In genomic region chr3:128787256-128788253, GRCh38 we compare ENCODE assay signal across 8 cellular contexts.
DNase-seq lines count a peak whose midpoint lies in the region; ATAC-seq, FAIRE-seq and TF ChIP-seq lines count a peak whose summit lies in the region.

No MANE protein-coding gene starts in this region.

- H2BK5ac ChIP-seq in neuronal stem cell (ENCODE audit: low read length) = no peak overlapping the region

- no peak overlapping the region for H2BK15ac ChIP-seq in neuronal stem cell (ENCODE audit: low read length)

- H3K4ac ChIP-seq in neuronal stem cell (ENCODE audit: low read length) = no peak overlapping the region

- H3F3A ChIP-seq in smooth muscle cell (ENCODE audit: low read depth) = peaks cover 12% of the 10 kb centered on the region

- H3K79me2 ChIP-seq in endothelial cell of umbilical vein (ENCODE audit: control insufficient read depth, insufficient read depth, low read length) = peaks cover 95% of the 10 kb centered on the region
- peaks cover 100% of the 10 kb centered on the region for H3K79me2 ChIP-seq in smooth muscle cell (ENCODE audit: low read depth)

- no peak overlapping the region for H2AK5ac ChIP-seq in neuronal stem cell (ENCODE audit: low read depth, low read length)

- 79% methylated on average over 12 of the region's 12 CpGs for WGBS in smooth muscle cell (ENCODE audit: low lambda C conversion rate)
- no CpG with 5 or more reads among the region's 12 CpGs for WGBS in neuronal stem cell (ENCODE audit: extremely low coverage in 2 of 2, insufficient read length in 2 of 2, insufficient replicate concordance in 1 of 2), 2 donors
- WGBS in tibial nerve, 2 donors = 86 to 87% methylated on average over 12 of the region's 12 CpGs

- no peak overlapping the region for H3K14ac ChIP-seq in neuronal stem cell (ENCODE audit: low read length)

- TF ChIP-seq CTCF in GM10248 (IDR thresholded peaks at IDR 0.05; ENCODE audit: control extremely low read depth, extremely low read depth, low read depth, missing control alignments) (no peak), endothelial cell of umbilical vein (IDR thresholded peaks at IDR 0.05; ENCODE audit: extremely low read depth in 1 of 2, insufficient read depth in 1 of 2, low read depth in 1 of 2, low read length in 2 of 2) (peak in 1 of 2 donors; percentile 24), smooth muscle cell (IDR thresholded peaks at IDR 0.05; ENCODE audit: borderline replicate concordance, insufficient read depth, poor library complexity, severe bottlenecking) (peak; percentile 25), tibial nerve (IDR thresholded peaks at IDR 0.05) (peak in 1 of 5 experiments; percentile 28)

- no peak overlapping the region for H2BK12ac ChIP-seq in neuronal stem cell (ENCODE audit: low read length)

- H3K9me3 ChIP-seq in endothelial cell of umbilical vein (replicated peaks; ENCODE audit: control insufficient read depth, insufficient read depth, low read length) (no peaks in the 10 kb centered on the region), smooth muscle cell (replicated peaks; ENCODE audit: low read depth) (no peaks in the 10 kb centered on the region), neuronal stem cell (replicated peaks in 1 of 2; ENCODE audit: control insufficient read depth in 2 of 2, insufficient read depth in 1 of 2, low read depth in 1 of 2, low read length in 2 of 2) (no peaks in the 10 kb centered on the region), tibial nerve (no peaks in the 10 kb centered on the region)

- no peak for TF ChIP-seq POLR2A in endothelial cell of umbilical vein (IDR thresholded peaks at IDR 0.05; ENCODE audit: low read depth, low read length)
- TF ChIP-seq POLR2A in tibial nerve (IDR thresholded peaks at IDR 0.05) = no peak

- H3K27me3 ChIP-seq in endothelial cell of umbilical vein (ENCODE audit: control insufficient read depth in 2 of 2, insufficient read depth in 2 of 2, low read length in 2 of 2) (no peaks in the 10 kb centered on the region), smooth muscle cell (ENCODE audit: low read depth) (no peaks in the 10 kb centered on the region), neuronal stem cell (ENCODE audit: control insufficient read depth in 3 of 3, insufficient read depth in 3 of 3, low read depth in 1 of 3, low read length in 3 of 3) (no peaks in the 10 kb centered on the region), tibial nerve (no peaks in the 10 kb centered on the region)

- dilution Hi-C loops in endothelial cell of umbilical vein (cut with MboI; ENCODE audit: extremely low pct_ligation_motif_present, low sequenced_read_pairs) = no loop called here

- ATAC-seq in HG03280 (IDR thresholded peaks at IDR 0.05; ENCODE audit: unreplicated experiment) (peak; percentile 43), GM21723 (IDR thresholded peaks at IDR 0.05; ENCODE audit: unreplicated experiment) (no peak)

- H2BK120ac ChIP-seq in neuronal stem cell (ENCODE audit: low read depth, low read length) = no peak overlapping the region

- peak; percentile 8 for FAIRE-seq in endothelial cell of umbilical vein (lab: Jason Lieb, UNC)

- H4K91ac ChIP-seq in neuronal stem cell (ENCODE audit: low read depth, low read length, poor library complexity) = no peak overlapping the region

- H3K4me1 ChIP-seq in endothelial cell of umbilical vein (ENCODE audit: control insufficient read depth, extremely low read depth, insufficient read depth, low read length) (peaks cover 17% of the 10 kb centered on the region), smooth muscle cell (ENCODE audit: low read depth) (peaks cover 3% of the 10 kb centered on the region), neuronal stem cell (ENCODE audit: control insufficient read depth in 2 of 2, insufficient read depth in 1 of 2, low read depth in 1 of 2, low read length in 2 of 2) (no peaks in the 10 kb centered on the region), tibial nerve (peaks cover 0 to 87% (median 33%) of the 10 kb centered on the region in 4 donors)

- no peak overlapping the region for H3K18ac ChIP-seq in neuronal stem cell (ENCODE audit: low read length)

- H2AFZ ChIP-seq in endothelial cell of umbilical vein (ENCODE audit: low read depth, low read length) = no peak overlapping the region
- H2AFZ ChIP-seq in smooth muscle cell (ENCODE audit: low read depth) = no peak overlapping the region
- H2AFZ ChIP-seq in neuronal stem cell (ENCODE audit: low read length) = no peak overlapping the region

- H3K27ac ChIP-seq in endothelial cell of umbilical vein (ENCODE audit: insufficient read depth, low read depth, low read length) (no peak overlapping the region), smooth muscle cell (ENCODE audit: low read depth) (peak overlapping the region; percentile 38), neuronal stem cell (replicated peaks; ENCODE audit: low read length) (no peak overlapping the region), tibial nerve (peak overlapping the region in 1 of 4 donors; percentile 10)

- DNase-seq in GM10248 (ENCODE audit: extremely low spot score) (peak; percentile 37), T follicular helper cell (ENCODE audit: low read depth) (peak; percentile 17), endothelial cell of umbilical vein (ENCODE audit: low read depth, low spot score) (no peak), smooth muscle cell (lab: John Stamatoyannopoulos, UW; ENCODE audit: unreplicated experiment) (no peak), neuronal stem cell (ENCODE audit: low spot score) (no peak), tibial nerve (ENCODE audit: low spot score in 2 of 2) (no peak)

- no peaks in the 10 kb centered on the region for H3K79me1 ChIP-seq in neuronal stem cell (ENCODE audit: low read depth, low read length)

- H4K20me1 ChIP-seq in endothelial cell of umbilical vein (replicated peaks; ENCODE audit: control insufficient read depth, extremely low read depth, insufficient read depth, low read length) = peaks cover 6% of the 10 kb centered on the region
- H4K20me1 ChIP-seq in smooth muscle cell (ENCODE audit: low read depth) = peaks cover 100% of the 10 kb centered on the region

- H3K4me3 ChIP-seq in endothelial cell of umbilical vein (replicated peaks in 1 of 3; ENCODE audit: insufficient read depth in 1 of 3, low read depth in 1 of 3, low read length in 3 of 3) (no peak overlapping the region), smooth muscle cell (no peak overlapping the region), neuronal stem cell (ENCODE audit: low read length in 2 of 2) (no peak overlapping the region), tibial nerve (no peak overlapping the region)

- TF ChIP-seq EP300 in tibial nerve (IDR thresholded peaks at IDR 0.05) = no peak

- CTCF ChIA-PET in GM10248 (lab: Yijun Ruan, JAX) (interaction anchor here (0.6 to 7.4 kb wide), 14 partner anchors 8 to 170 kb away, joined by 3 to 66 read pairs (median 4); no protein-coding TSS in a partner anchor), endothelial cell of umbilical vein (lab: Charles Lee) (interaction anchor here (0.7 to 1.8 kb wide), 4 partner anchors 58 to 170 kb away, joined by 3 to 8 read pairs (median 3); no protein-coding TSS in a partner anchor)

- no peaks in the 10 kb centered on the region for H3K9me1 ChIP-seq in endothelial cell of umbilical vein (replicated peaks; ENCODE audit: control insufficient read depth, extremely low read depth, insufficient read depth, low read length)

- H3K9ac ChIP-seq in endothelial cell of umbilical vein (replicated peaks; ENCODE audit: extremely low read depth, insufficient read depth, low read length) (no peak overlapping the region), smooth muscle cell (ENCODE audit: low read depth) (no peak overlapping the region), neuronal stem cell (ENCODE audit: low read depth, low read length, poor library complexity) (no peak overlapping the region)

- H3K4me2 ChIP-seq in endothelial cell of umbilical vein (ENCODE audit: insufficient read depth, low read length) (no peak overlapping the region), smooth muscle cell (peak overlapping the region; percentile 12), neuronal stem cell (ENCODE audit: insufficient read depth, low read length, poor library complexity, severe bottlenecking) (no peak overlapping the region)

- POLR2A ChIA-PET in GM10248 (lab: Yijun Ruan, JAX) = no interaction called here
- POLR2A ChIA-PET in endothelial cell of umbilical vein (lab: Charles Lee) = no interaction called here

- H3K36me3 ChIP-seq in endothelial cell of umbilical vein (ENCODE audit: control insufficient read depth in 2 of 2, extremely low read depth in 1 of 2, insufficient read depth in 2 of 2, low read length in 2 of 2) (no peaks in the 10 kb centered on the region), smooth muscle cell (ENCODE audit: low read depth) (no peaks in the 10 kb centered on the region), neuronal stem cell (replicated peaks in 1 of 2; ENCODE audit: control insufficient read depth in 2 of 2, insufficient read depth in 2 of 2, low read length in 2 of 2) (no peaks in the 10 kb centered on the region), tibial nerve (no peaks in the 10 kb centered on the region)

- BruUV-seq in endothelial cell of umbilical vein (replicated peaks; lab: Mats Ljungman, UMichigan) = no TSS peak

- H4K8ac ChIP-seq in neuronal stem cell (ENCODE audit: low read depth, low read length) = no peak overlapping the region

- intact Hi-C loops in endothelial cell of umbilical vein (cut with micrococcal nuclease) = no loop called here

- H3K23ac ChIP-seq in neuronal stem cell (ENCODE audit: low read depth, low read length, poor library complexity) = no peak overlapping the region

TF ChIP-seq in endothelial cell of umbilical vein, 7 proteins besides CTCF, POLR2A, EP300 and RAD21:
- TF ChIP-seq JUN (IDR thresholded peaks at IDR 0.05; ENCODE audit: borderline replicate concordance, insufficient read depth, insufficient read length, low read depth) (no peak), FOS (IDR thresholded peaks at IDR 0.05; ENCODE audit: borderline replicate concordance, insufficient read depth, low read length) (no peak), MYC (IDR thresholded peaks at IDR 0.05; ENCODE audit: low read depth, low read length) (no peak), POLR2AphosphoS5 (IDR thresholded peaks at IDR 0.05; ENCODE audit: insufficient read depth, low read depth, low read length) (no peak), GATA2 (IDR thresholded peaks at IDR 0.05; ENCODE audit: insufficient read depth, insufficient read length, low read depth, low read length) (no peak), MAX (IDR thresholded peaks at IDR 0.05; ENCODE audit: insufficient read depth, insufficient read length) (no peak), EZH2 (IDR thresholded peaks at IDR 0.05; ENCODE audit: borderline replicate concordance, low read depth, low read length, severe bottlenecking) (no peak)

Comparison
In these comparisons a context has a peak if more than half of its experiments do, and no peak if none do; other contexts are left out.
1. DNase-seq: peak in GM10248 (single experiment) and T follicular helper cell (single experiment); none in endothelial cell of umbilical vein (single experiment), smooth muscle cell (single experiment), neuronal stem cell (single experiment) and tibial nerve (0 of 2).